In genomic region chr1:93842750-93843500, GRCh38 we compare ENCODE assay signal across 24 cellular contexts. TPM values are rescaled to one million over a fixed set of nuclear protein-coding genes. Genes with fewer than 3 reads are reported as not detected.
DNase-seq lines count a peak whose midpoint lies in the region; TF ChIP-seq lines count a peak whose summit lies in the region.
"Had no signal": no experiment of that assay in that cellular context is flagged by ENCODE, and none has a peak within 500 bp of the region (broad histone marks: within the 10 kb centered on the region; RNA-seq: fewer than 3 reads in every experiment).

No MANE protein-coding gene starts in this region.

- WGBS in mammary epithelial cell (ENCODE audit: low coverage, missing lambda C conversion rate): 25% methylated on average over 5 of the region's 5 CpGs

- intact Hi-C loops in mammary epithelial cell (cut with micrococcal nuclease) (loop anchor here (5.0 kb wide), 1 partner anchor 271 kb away; no protein-coding TSS in a partner anchor), MCF 10A (cut with micrococcal nuclease) (no loop called here), tibial artery (cut with DNase I; ENCODE audit: low total_unique reads) (loop anchor here (10.0 kb wide), 1 partner anchor 398 kb away; the partner anchor contains the start of gene FNBP1L)

- H3K9me3 ChIP-seq in mammary epithelial cell (replicated peaks; ENCODE audit: insufficient read depth, low read length) (no peaks in the 10 kb centered on the region), adipocyte (ENCODE audit: control insufficient read depth, low read length) (no peaks in the 10 kb centered on the region), tibial artery (no peaks in the 10 kb centered on the region)
- H3K9me3 ChIP-seq: SJCRH30 had no signal

- no peak overlapping the region for H3K27ac Mint-ChIP-seq in MCF 10A (ENCODE audit: low read depth, unreplicated experiment)
- H3K27ac Mint-ChIP-seq in activated naive CD4-positive, alpha-beta T cell treated with anti-CD3 and anti-CD28 coated beads, Interleukin-2, amount 10 ng/mL, durations not matched to agents 7 days and 5 days: no peak overlapping the region
- H3K27ac Mint-ChIP-seq: activated CD4-positive, alpha-beta T cell treated with anti-CD3 and anti-CD28 coated beads for 36 hours; activated naive CD4-positive, alpha-beta T cell treated with anti-CD3 and anti-CD28 coated beads for 36 hours; memory B cell had no signal

- no peak overlapping the region for H3K4me2 ChIP-seq in mammary epithelial cell (ENCODE audit: insufficient read depth, low read depth, low read length)
- H3K4me2 ChIP-seq: KMS-11, PC-9 had no signal

- H3K36me3 Mint-ChIP-seq in MCF 10A (ENCODE audit: insufficient read depth, unreplicated experiment): peaks cover 26% of the 10 kb centered on the region
- peaks cover 3% of the 10 kb centered on the region for H3K36me3 Mint-ChIP-seq in activated naive CD4-positive, alpha-beta T cell treated with anti-CD3 and anti-CD28 coated beads, Interleukin-2, amount 10 ng/mL, durations not matched to agents 7 days and 5 days

- CTCF ChIA-PET in mammary epithelial cell (lab: Charles Lee; ENCODE audit: low non-redundant PET): interaction anchor here (0.5 to 0.7 kb wide), 2 partner anchors 408 to 707 kb away, joined by 3 read pairs; no protein-coding TSS in a partner anchor
- CTCF ChIA-PET in MCF 10A (lab: Yijun Ruan, JAX): interaction anchor here (0.6 to 8.4 kb wide), 16 partner anchors 15 to 544 kb away, joined by 3 to 146 read pairs (median 6); no protein-coding TSS in a partner anchor
- CTCF ChIA-PET in activated naive CD4-positive, alpha-beta T cell treated with anti-CD3 and anti-CD28 coated beads, Interleukin-2, amount 10 ng/mL, durations not matched to agents 7 days and 5 days (lab: Charles Lee): interaction anchor here (0.8 to 7.3 kb wide), 7 partner anchors 8 to 539 kb away, joined by 3 to 105 read pairs (median 4); no protein-coding TSS in a partner anchor

- no peaks in the 10 kb centered on the region for H3K9me3 Mint-ChIP-seq in MCF 10A (ENCODE audit: unreplicated experiment)
- no peaks in the 10 kb centered on the region for H3K9me3 Mint-ChIP-seq in activated naive CD4-positive, alpha-beta T cell treated with anti-CD3 and anti-CD28 coated beads, Interleukin-2, amount 10 ng/mL, durations not matched to agents 7 days and 5 days
- H3K9me3 Mint-ChIP-seq: activated naive CD4-positive, alpha-beta T cell treated with anti-CD3 and anti-CD28 coated beads for 36 hours; memory B cell had no signal

- POLR2A ChIA-PET in MCF 10A (lab: Yijun Ruan, JAX): interaction anchor here (0.8 to 4.4 kb wide), 6 partner anchors 26 to 397 kb away, joined by 3 to 44 read pairs (median 14); no protein-coding TSS in a partner anchor

- peak overlapping the region; percentile 13 for H3K9ac ChIP-seq in mammary epithelial cell (ENCODE audit: insufficient read depth, low read length)
- H3K9ac ChIP-seq in adipocyte (ENCODE audit: low read length): peak overlapping the region; percentile 19
- H3K9ac ChIP-seq: KMS-11 had no signal

- no peaks in the 10 kb centered on the region for H4K20me1 ChIP-seq in mammary epithelial cell (ENCODE audit: insufficient read depth, low read length)

- H3K4me1 ChIP-seq in mammary epithelial cell (ENCODE audit: insufficient read depth, low read length) (peaks cover 52% of the 10 kb centered on the region), adipocyte (ENCODE audit: control insufficient read depth, insufficient read depth, low read length) (peaks cover 41% of the 10 kb centered on the region), tibial artery (peaks cover 0 to 23% (median 11%) of the 10 kb centered on the region in 4 donors)

- H3K36me3 ChIP-seq in mammary epithelial cell (ENCODE audit: insufficient read depth, low read length) (no peaks in the 10 kb centered on the region), adipocyte (ENCODE audit: control insufficient read depth, insufficient read depth, low read length, severe bottlenecking) (no peaks in the 10 kb centered on the region), tibial artery (peaks cover 0 to 3% (median 0%) of the 10 kb centered on the region in 3 donors)
- H3K36me3 ChIP-seq: SJCRH30 had no signal

- no peak for DNase-seq in mammary epithelial cell
- DNase-seq in MCF 10A (ENCODE audit: unreplicated experiment): no peak
- DNase-seq in adipocyte (ENCODE audit: low read depth): peak; percentile 14
- DNase-seq in fibroblast of the aortic adventitia (ENCODE audit: low read depth): peak; percentile 79
- DNase-seq in activated naive CD4-positive, alpha-beta T cell treated with anti-CD3 and anti-CD28 coated beads, Interleukin-2, amount 10 ng/mL, durations not matched to agents 7 days and 5 days: no peak
- DNase-seq in NCI-H128 (lab: John Stamatoyannopoulos, UW; ENCODE audit: unreplicated experiment): no peak
- no peak for DNase-seq in tibial artery
- DNase-seq in GM19238 (ENCODE audit: insufficient read length, low spot score): no peak
- DNase-seq: 8988T; activated CD4-positive, alpha-beta T cell treated with anti-CD3 and anti-CD28 coated beads for 36 hours; activated naive CD4-positive, alpha-beta T cell treated with anti-CD3 and anti-CD28 coated beads for 36 hours; activated T-cell treated with anti-CD3 and anti-CD28 coated beads, Interleukin-2, amount 50 U/mL, for 48 hours; aorta; C1 segment of cervical spinal cord; effector CD4-positive, alpha-beta T cell; NCI-H1930; NCI-H226; occipital lobe; SJCRH30; stimulated activated CD4-positive, alpha-beta T cell treated with anti-CD3 and anti-CD28 coated beads, Interleukin-4, amount 100 ng/mL, for 24 hours; stimulated activated naive CD4-positive, alpha-beta T cell treated with Interleukin-2 at 50 U/mL for 16 hours had no signal

- H3K4me1 Mint-ChIP-seq in MCF 10A (ENCODE audit: insufficient read depth, unreplicated experiment): peaks cover 16% of the 10 kb centered on the region
- peaks cover 19% of the 10 kb centered on the region for H3K4me1 Mint-ChIP-seq in activated naive CD4-positive, alpha-beta T cell treated with anti-CD3 and anti-CD28 coated beads, Interleukin-2, amount 10 ng/mL, durations not matched to agents 7 days and 5 days

- H3K27me3 ChIP-seq in mammary epithelial cell (ENCODE audit: insufficient read depth, low read length) (no peaks in the 10 kb centered on the region), adipocyte (replicated peaks; ENCODE audit: control insufficient read depth, insufficient read depth, low read length) (no peaks in the 10 kb centered on the region), tibial artery (no peaks in the 10 kb centered on the region)
- H3K27me3 ChIP-seq: SJCRH30 had no signal

- in situ Hi-C loops in mammary epithelial cell (cut with MboI; ENCODE audit: low sequenced_read_pairs in 2 of 2): loop anchor here in 1 of 2 donors (10.0 kb wide), 1 partner anchor 398 kb away; the partner anchor contains the start of gene FNBP1L

- peak overlapping the region; percentile 15 for H3K27ac ChIP-seq in mammary epithelial cell (ENCODE audit: insufficient read depth, low read depth, low read length)
- H3K27ac ChIP-seq in tibial artery: no peak overlapping the region
- H3K27ac ChIP-seq: KMS-11, PC-9, SJCRH30 had no signal

- H3K27me3 Mint-ChIP-seq in MCF 10A (ENCODE audit: insufficient read depth, unreplicated experiment): no peaks in the 10 kb centered on the region
- H3K27me3 Mint-ChIP-seq in activated naive CD4-positive, alpha-beta T cell treated with anti-CD3 and anti-CD28 coated beads, Interleukin-2, amount 10 ng/mL, durations not matched to agents 7 days and 5 days: peaks cover 10% of the 10 kb centered on the region
- H3K27me3 Mint-ChIP-seq: activated CD4-positive, alpha-beta T cell treated with anti-CD3 and anti-CD28 coated beads for 36 hours; memory B cell had no signal

- peak overlapping the region; percentile 36 for H2AFZ ChIP-seq in mammary epithelial cell (ENCODE audit: low read depth, low read length)
- H2AFZ ChIP-seq: PC-9 had no signal

- H3K4me3 ChIP-seq in mammary epithelial cell (replicated peaks in 1 of 3; ENCODE audit: insufficient read depth in 1 of 3, low read depth in 2 of 3, low read length in 3 of 3) (no peak overlapping the region), adipocyte (ENCODE audit: low read length) (no peak overlapping the region), fibroblast of the aortic adventitia (ENCODE audit: low read depth, low read length) (no peak overlapping the region), tibial artery (no peak overlapping the region)
- H3K4me3 ChIP-seq: PC-9, SJCRH30 had no signal

- H3K79me2 ChIP-seq in mammary epithelial cell (ENCODE audit: insufficient read depth, low read length): peaks cover 3% of the 10 kb centered on the region

- dilution Hi-C loops in mammary epithelial cell (cut with HindIII; ENCODE audit: low sequenced_read_pairs): no loop called here

- no TSS peak for BruUV-seq in mammary epithelial cell (replicated peaks; lab: Mats Ljungman, UMichigan)
- BruUV-seq in MCF 10A (replicated peaks; lab: Mats Ljungman, UMichigan): no TSS peak

- no peak overlapping the region for H3K4me3 Mint-ChIP-seq in MCF 10A (ENCODE audit: unreplicated experiment)
- H3K4me3 Mint-ChIP-seq in activated naive CD4-positive, alpha-beta T cell treated with anti-CD3 and anti-CD28 coated beads, Interleukin-2, amount 10 ng/mL, durations not matched to agents 7 days and 5 days: no peak overlapping the region
- H3K4me3 Mint-ChIP-seq: activated CD4-positive, alpha-beta T cell treated with anti-CD3 and anti-CD28 coated beads for 36 hours; activated naive CD4-positive, alpha-beta T cell treated with anti-CD3 and anti-CD28 coated beads for 36 hours; memory B cell had no signal

- TF ChIP-seq CTCF in mammary epithelial cell (conservative IDR thresholded peaks at IDR 0.05 in 1 of 2, IDR thresholded peaks at IDR 0.05 in 1 of 2; ENCODE audit: extremely low read depth in 1 of 2, insufficient read depth in 1 of 2, low read depth in 1 of 2, low read length in 2 of 2) (no peak), MCF 10A (IDR thresholded peaks at IDR 0.05; ENCODE audit: unreplicated experiment) (no peak), fibroblast of the aortic adventitia (IDR thresholded peaks at IDR 0.05; ENCODE audit: insufficient read depth, low read length) (no peak), tibial artery (IDR thresholded peaks at IDR 0.05) (no peak)

RNA-seq across cellular contexts. Expression of gene DNTTIP2, which starts 36.1 kb away (rescaled TPM):
- total RNA-seq in mammary epithelial cell (10 to 100 TPM; 40.5 to 74.9 TPM), MCF 10A (2022) (78.1 and 96.5 TPM in 2 replicates), fibroblast of the aortic adventitia (ENCODE audit: low replicate concordance) (39.0 and 40.2 TPM in 2 replicates)
- 22.1 TPM for polyA plus RNA-seq in mammary epithelial cell
- 12.2 TPM for polyA minus RNA-seq in mammary epithelial cell

Comparison
In these comparisons a context has a peak if more than half of its experiments do, and no peak if none do; other contexts are left out.
1. DNase-seq: peak in adipocyte (single experiment) and fibroblast of the aortic adventitia (single experiment); none in mammary epithelial cell (single experiment), MCF 10A (single experiment), activated naive CD4-positive, alpha-beta T cell treated with anti-CD3 and anti-CD28 coated beads, Interleukin-2, amount 10 ng/mL, durations not matched to agents 7 days and 5 days (single experiment), NCI-H128 (single experiment), tibial artery (0 of 2) and GM19238 (single experiment).